Comparison of ENCODE assay signal across 6 cellular contexts in genomic region chr1:61515096-61515495, GRCh38.
"Had no signal": no experiment of that assay in that cellular context is flagged by ENCODE, and none has a peak within 500 bp of the region (broad histone marks: within the 10 kb centered on the region; RNA-seq: fewer than 3 reads in every experiment).

No MANE protein-coding gene starts in this region.

- H3K4me2 ChIP-seq: GM23338 had no signal

- ATAC-seq: GM23338, K562 had no signal

- H2AFZ ChIP-seq: GM23338 had no signal

- DNase-seq: H9, HCEC 1CT, IMR-90, KG1 had no signal

- H3K4me3 ChIP-seq: GM23338, K562 had no signal
